Comparison of ENCODE assay signal across 27 cellular contexts in genomic region chr17:61011269-61011668, GRCh38.
"Had no signal": no experiment of that assay in that cellular context is flagged by ENCODE, and none has a peak within 500 bp of the region (broad histone marks: within the 10 kb centered on the region; RNA-seq: fewer than 3 reads in every experiment).

No MANE protein-coding gene starts in this region.

- DNase-seq: glutamatergic neuron; hippocampal formation; kidney glomerular epithelial cell; left cardiac atrium; naive thymus-derived CD8-positive, alpha-beta T cell; nucleus accumbens; pancreas; posterior cingulate gyrus; retina; right lobe of liver; stimulated activated CD4-positive, alpha-beta T cell treated with anti-CD3 and anti-CD28 coated beads, Interleukin-12 subunit alpha, Interleukin-12 subunit beta, amount 100 ng/mL, for 4 hours; stimulated activated CD4-positive, alpha-beta T cell treated with anti-CD3 and anti-CD28 coated beads, Interleukin-15, amount 100 ng/mL, for 24 hours; stimulated activated CD4-positive, alpha-beta T cell treated with anti-CD3 and anti-CD28 coated beads, Interleukin-2, amount 100 ng/mL, for 24 hours; stimulated activated CD4-positive, alpha-beta T cell treated with anti-CD3 and anti-CD28 coated beads, Interleukin-4, amount 100 ng/mL, for 1 hour; stimulated activated naive CD4-positive, alpha-beta T cell; tibial artery; trophoblast cell; upper lobe of right lung had no signal

- H3K9me3 Mint-ChIP-seq: memory B cell; naive thymus-derived CD8-positive, alpha-beta T cell; nephron; neural crest cell; stimulated activated effector memory CD8-positive, alpha-beta T cell treated with anti-CD3 and anti-CD28 coated beads, Interleukin-12 subunit alpha, Interleukin-12 subunit beta, amount 100 ng/mL, for 72 hours; stimulated activated naive CD8-positive, alpha-beta T cell treated with anti-CD3 and anti-CD28 coated beads, Interleukin-15, Interleukin-2, amounts not matched to agents 100 ng/mL and 50 ng/mL, for 24 hours had no signal

- H3K4me3 ChIP-seq: pancreas, prostate gland, right lobe of liver, suprapubic skin, thoracic aorta, tibial artery, upper lobe of right lung had no signal

- H3K9me3 ChIP-seq: pancreas, prostate gland, right lobe of liver, suprapubic skin, thoracic aorta, tibial artery, upper lobe of right lung had no signal

- ATAC-seq: left cardiac atrium; left lobe of liver; naive thymus-derived CD8-positive, alpha-beta T cell; pancreas; right lobe of liver; stimulated activated effector memory CD8-positive, alpha-beta T cell treated with anti-CD3 and anti-CD28 coated beads, Interleukin-12 subunit alpha, Interleukin-12 subunit beta, amount 100 ng/mL, for 72 hours; upper lobe of right lung had no signal

- H3K4me1 ChIP-seq: pancreas, prostate gland, right lobe of liver, suprapubic skin had no signal

- H3K4me1 Mint-ChIP-seq: memory B cell; naive thymus-derived CD8-positive, alpha-beta T cell; stimulated activated effector memory CD8-positive, alpha-beta T cell treated with anti-CD3 and anti-CD28 coated beads, Interleukin-12 subunit alpha, Interleukin-12 subunit beta, amount 100 ng/mL, for 72 hours had no signal

- H3K36me3 ChIP-seq: pancreas, prostate gland, right lobe of liver, suprapubic skin, thoracic aorta, upper lobe of right lung had no signal

- H3K27me3 ChIP-seq: pancreas, right lobe of liver, suprapubic skin, tibial artery, upper lobe of right lung had no signal

- H3K27ac Mint-ChIP-seq: memory B cell; naive thymus-derived CD8-positive, alpha-beta T cell; stimulated activated effector memory CD8-positive, alpha-beta T cell treated with anti-CD3 and anti-CD28 coated beads, Interleukin-12 subunit alpha, Interleukin-12 subunit beta, amount 100 ng/mL, for 72 hours; stimulated activated naive CD8-positive, alpha-beta T cell treated with anti-CD3 and anti-CD28 coated beads, Interleukin-15, Interleukin-2, amounts not matched to agents 100 ng/mL and 50 ng/mL, for 24 hours had no signal

- H3K27me3 Mint-ChIP-seq: memory B cell; naive thymus-derived CD8-positive, alpha-beta T cell; stimulated activated naive CD8-positive, alpha-beta T cell treated with anti-CD3 and anti-CD28 coated beads, Interleukin-15, Interleukin-2, amounts not matched to agents 100 ng/mL and 50 ng/mL, for 24 hours had no signal

- H3K36me3 Mint-ChIP-seq: stimulated activated effector memory CD8-positive, alpha-beta T cell treated with anti-CD3 and anti-CD28 coated beads, Interleukin-12 subunit alpha, Interleukin-12 subunit beta, amount 100 ng/mL, for 72 hours had no signal

- H3K27ac ChIP-seq: pancreas, prostate gland, right lobe of liver, suprapubic skin, thoracic aorta, upper lobe of right lung had no signal

- H3K4me3 Mint-ChIP-seq: memory B cell; naive thymus-derived CD8-positive, alpha-beta T cell; nephron; neural crest cell; stimulated activated effector memory CD8-positive, alpha-beta T cell treated with anti-CD3 and anti-CD28 coated beads, Interleukin-12 subunit alpha, Interleukin-12 subunit beta, amount 100 ng/mL, for 72 hours; stimulated activated naive CD8-positive, alpha-beta T cell treated with anti-CD3 and anti-CD28 coated beads, Interleukin-15, Interleukin-2, amounts not matched to agents 100 ng/mL and 50 ng/mL, for 24 hours had no signal
